ENCODE assay signal across 19 cellular contexts in genomic region chr1:22208973-22209378, GRCh38.
DNase-seq lines count a peak whose midpoint lies in the region; ATAC-seq lines count a peak whose summit lies in the region.
"Had no signal": no experiment of that assay in that cellular context is flagged by ENCODE, and none has a peak within 500 bp of the region (broad histone marks: within the 10 kb centered on the region; RNA-seq: fewer than 3 reads in every experiment).

No MANE protein-coding gene starts in this region.

- peak overlapping the region; percentile 27 for H3K4me3 ChIP-seq in iPS-20b (ENCODE audit: low read length)
- no peak overlapping the region for H3K4me3 ChIP-seq in neuronal stem cell (ENCODE audit: low read length in 2 of 2)

- DNase-seq in NCI-H82 (lab: John Stamatoyannopoulos, UW) (peak; percentile 75), NCI-H82 treated with DMSO at 0.1 percent for 48 hours (lab: John Stamatoyannopoulos, UW; ENCODE audit: unreplicated experiment) (no peak), neuronal stem cell (ENCODE audit: low spot score) (no peak), NCI-H748 treated with DMSO at 0.1 percent for 48 hours (lab: John Stamatoyannopoulos, UW) (no peak)
- DNase-seq: AML-193, DMS79, GOT3, MV-4-11, NCI-H187, NCI-H2227 treated with DMSO at 0.1 percent for 48 hours, NCI-H510A treated with DMSO at 0.1 percent for 48 hours had no signal

- H2BK12ac ChIP-seq in neuronal stem cell (ENCODE audit: low read length): no peak overlapping the region

- no peak overlapping the region for H2BK5ac ChIP-seq in neuronal stem cell (ENCODE audit: low read length)

- H3K4ac ChIP-seq in neuronal stem cell (ENCODE audit: low read length): no peak overlapping the region

- H3K36me3 ChIP-seq in iPS-20b (ENCODE audit: insufficient read depth, low read depth, low read length): no peaks in the 10 kb centered on the region
- H3K36me3 ChIP-seq in neuronal stem cell (replicated peaks in 1 of 2; ENCODE audit: control insufficient read depth in 2 of 2, insufficient read depth in 2 of 2, low read length in 2 of 2): no peaks in the 10 kb centered on the region

- H3K4me1 ChIP-seq in iPS-20b (ENCODE audit: insufficient read depth, low read length) (peaks cover 9% of the 10 kb centered on the region), neuronal stem cell (ENCODE audit: control insufficient read depth in 2 of 2, insufficient read depth in 1 of 2, low read depth in 1 of 2, low read length in 2 of 2) (peaks cover 16 to 25% of the 10 kb centered on the region in 2 donors)

- H4K8ac ChIP-seq in neuronal stem cell (ENCODE audit: low read depth, low read length): no peak overlapping the region

- H3K9me3 ChIP-seq in iPS-20b (ENCODE audit: insufficient read depth, low read depth, low read length) (no peaks in the 10 kb centered on the region), neuronal stem cell (replicated peaks in 1 of 2; ENCODE audit: control insufficient read depth in 2 of 2, insufficient read depth in 1 of 2, low read depth in 1 of 2, low read length in 2 of 2) (no peaks in the 10 kb centered on the region)

- H3K4me2 ChIP-seq in neuronal stem cell (ENCODE audit: insufficient read depth, low read length, poor library complexity, severe bottlenecking): peak overlapping the region; percentile 41
- H3K4me2 ChIP-seq: KMS-11 had no signal

- peak overlapping the region; percentile 70 for H3K18ac ChIP-seq in neuronal stem cell (ENCODE audit: low read length)

- no peak overlapping the region for H2AFZ ChIP-seq in neuronal stem cell (ENCODE audit: low read length)

- no peaks in the 10 kb centered on the region for H3K79me1 ChIP-seq in neuronal stem cell (ENCODE audit: low read depth, low read length)

- no peak overlapping the region for H2AK5ac ChIP-seq in neuronal stem cell (ENCODE audit: low read depth, low read length)

- WGBS in neuronal stem cell (ENCODE audit: extremely low coverage in 2 of 2, insufficient read length in 2 of 2, insufficient replicate concordance in 1 of 2), 2 donors: no CpG with 5 or more reads among the region's 16 CpGs

- no peak overlapping the region for H2BK15ac ChIP-seq in neuronal stem cell (ENCODE audit: low read length)

- peaks cover 71% of the 10 kb centered on the region for H3K27me3 ChIP-seq in iPS-20b (ENCODE audit: insufficient read depth, low read length)
- H3K27me3 ChIP-seq in neuronal stem cell (ENCODE audit: control insufficient read depth in 3 of 3, insufficient read depth in 3 of 3, low read depth in 1 of 3, low read length in 3 of 3): peaks cover 28 to 86% (median 84%) of the 10 kb centered on the region in 3 experiments

- no peak overlapping the region for H4K91ac ChIP-seq in neuronal stem cell (ENCODE audit: low read depth, low read length, poor library complexity)

- no peak overlapping the region for H3K27ac ChIP-seq in iPS-20b (ENCODE audit: low read length)
- no peak overlapping the region for H3K27ac ChIP-seq in neuronal stem cell (replicated peaks; ENCODE audit: low read length)
- H3K27ac ChIP-seq: 22Rv1, C4-2B, HL-60, KMS-11 had no signal

- H2BK120ac ChIP-seq in neuronal stem cell (ENCODE audit: low read depth, low read length): no peak overlapping the region

- H3K14ac ChIP-seq in neuronal stem cell (ENCODE audit: low read length): no peak overlapping the region

- ATAC-seq in GM21367 (IDR thresholded peaks at IDR 0.05; ENCODE audit: unreplicated experiment) (no peak), HG03159 (IDR thresholded peaks at IDR 0.05; ENCODE audit: unreplicated experiment) (no peak), HG02588 (IDR thresholded peaks at IDR 0.05; ENCODE audit: unreplicated experiment) (no peak)

- H3K23ac ChIP-seq in neuronal stem cell (ENCODE audit: low read depth, low read length, poor library complexity): no peak overlapping the region

- H3K9ac ChIP-seq in iPS-20b (ENCODE audit: low read depth, low read length) (no peak overlapping the region), neuronal stem cell (ENCODE audit: low read depth, low read length, poor library complexity) (no peak overlapping the region)
- H3K9ac ChIP-seq: KMS-11 had no signal
